Comparison of ENCODE assay signal across 8 cellular contexts in the genomic region with DNA sequence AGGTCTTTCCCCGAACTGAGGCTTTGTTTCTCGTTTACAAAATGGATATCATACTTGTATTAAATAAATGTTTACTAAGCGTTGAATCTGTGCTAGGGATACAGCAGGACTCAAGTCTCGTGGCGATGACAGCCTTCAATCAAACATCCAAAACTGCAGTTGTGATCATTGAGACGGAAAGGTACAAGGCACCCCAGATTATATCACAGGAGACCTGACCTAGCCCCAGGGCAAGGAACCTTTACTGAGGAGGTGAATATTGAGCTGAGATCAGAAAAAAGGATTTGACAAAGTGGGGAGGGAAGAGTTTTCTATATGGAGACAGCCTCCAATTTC. TPM values are rescaled to one million over a fixed set of nuclear protein-coding genes. Genes with fewer than 3 reads are reported as not detected.
A peak's percentile ranks its signal among the peaks of the same experiment; 100 is the strongest.
DNase-seq lines count a peak whose midpoint lies in the region; ATAC-seq, FAIRE-seq and TF ChIP-seq lines count a peak whose summit lies in the region.

No MANE protein-coding gene starts in this region.

- CTCF ChIA-PET in A673 (lab: Charles Lee), result no interaction called here

- ATAC-seq in mucosa of descending colon, result peak; percentile 24

- peak overlapping the region; percentile 77 for H3K4me3 ChIP-seq in A673 (ENCODE audit: low read depth, low read length, poor library complexity, severe bottlenecking)
- peak overlapping the region; percentile 85 for H3K4me3 ChIP-seq in HUES6 (ENCODE audit: low read depth, low read length)
- peak overlapping the region; percentile 78 to 84 for H3K4me3 ChIP-seq in cardiac fibroblast (replicated peaks in 1 of 2; ENCODE audit: low read depth in 2 of 2, low read length in 2 of 2)
- peak overlapping the region; percentile 59 for H3K4me3 ChIP-seq in mucosa of descending colon

- no peak for FAIRE-seq in GM12891 (lab: Jason Lieb, UNC)

- H3K4me1 ChIP-seq in A673 (ENCODE audit: insufficient read depth, low read length, poor library complexity, severe bottlenecking) (peaks cover 4% of the 10 kb centered on the region), HUES6 (ENCODE audit: control insufficient read depth, insufficient read depth, low read length) (peaks cover 6% of the 10 kb centered on the region), mucosa of descending colon (ENCODE audit: low read depth) (peaks cover 18% of the 10 kb centered on the region)

- POLR2A ChIA-PET in A673 (lab: Charles Lee; ENCODE audit: low non-redundant PET), result interaction anchor here (0.6 kb wide), 1 partner anchor 22 kb away, joined by 4 read pairs; no protein-coding TSS in a partner anchor

- no peak for TF ChIP-seq POLR2A in GM12891 (IDR thresholded peaks at IDR 0.05; ENCODE audit: low read depth, low read length)

- H3K27ac ChIP-seq in A673 (ENCODE audit: low read depth, low read length, poor library complexity, severe bottlenecking) (peak overlapping the region; percentile 77), HUES6 (ENCODE audit: low read depth, low read length) (peak overlapping the region; percentile 68)

- no peak for TF ChIP-seq CTCF in A673 (conservative IDR thresholded peaks at IDR 0.05; ENCODE audit: low read depth, low read length)
- TF ChIP-seq CTCF in cardiac fibroblast (IDR thresholded peaks at IDR 0.05; ENCODE audit: low read depth, low read length), result no peak
- TF ChIP-seq CTCF in mucosa of descending colon (IDR thresholded peaks at IDR 0.05), result no peak

- H3K27me3 ChIP-seq in A673 (replicated peaks; ENCODE audit: insufficient read depth, low read depth, low read length, poor library complexity) (no peaks in the 10 kb centered on the region), HUES6 (ENCODE audit: control insufficient read depth, insufficient read depth, low read length) (no peaks in the 10 kb centered on the region)

- H3K9me3 ChIP-seq in A673 (ENCODE audit: low read depth, low read length, poor library complexity, severe bottlenecking), result no peaks in the 10 kb centered on the region
- no peaks in the 10 kb centered on the region for H3K9me3 ChIP-seq in HUES6 (ENCODE audit: control insufficient read depth, insufficient read depth, low read depth, low read length)
- no peaks in the 10 kb centered on the region for H3K9me3 ChIP-seq in mucosa of descending colon

- no TSS peak for BruUV-seq in A673 (replicated peaks; lab: Mats Ljungman, UMichigan)

- peak overlapping the region; percentile 85 for H3K9ac ChIP-seq in HUES6 (ENCODE audit: low read length)

- intact Hi-C loops in A673 (cut with micrococcal nuclease; ENCODE audit: unreplicated experiment) (no loop called here), mucosa of descending colon (cut with DNase I, micrococcal nuclease) (no loop called here), head of caudate nucleus (cut with DNase I) (no loop called here)

- H3K36me3 ChIP-seq in A673 (ENCODE audit: insufficient read depth, low read length, poor library complexity, severe bottlenecking) (peaks cover 20% of the 10 kb centered on the region), HUES6 (ENCODE audit: control insufficient read depth, insufficient read depth, low read length) (peaks cover 23% of the 10 kb centered on the region), mucosa of descending colon (ENCODE audit: low read depth) (no peaks in the 10 kb centered on the region)

- DNase-seq in A673 (ENCODE audit: low spot score), result no peak
- no peak for DNase-seq in cardiac fibroblast (ENCODE audit: low read depth in 2 of 2)
- DNase-seq in mucosa of descending colon, result no peak
- DNase-seq in GM12891 (ENCODE audit: insufficient read length, low spot score), result no peak
- DNase-seq in SIG-M5 treated with dmso at 0.1 percent for 504 hours (lab: John Stamatoyannopoulos, UW; ENCODE audit: unreplicated experiment), result no peak
- no peak for DNase-seq in head of caudate nucleus
- DNase-seq in NCI-H69 (lab: John Stamatoyannopoulos, UW), result no peak

TF ChIP-seq in GM12891, 5 proteins besides CTCF, POLR2A, EP300 and RAD21:
- no peak for TF ChIP-seq POLR2AphosphoS5 (IDR thresholded peaks at IDR 0.05; ENCODE audit: low read depth, low read length)
- no peak for TF ChIP-seq SPI1 (IDR thresholded peaks at IDR 0.05; ENCODE audit: low read depth, low read length)
- TF ChIP-seq POU2F2 (IDR thresholded peaks at IDR 0.05; ENCODE audit: low read depth, low read length), result no peak
- TF ChIP-seq TAF1 (IDR thresholded peaks at IDR 0.05; ENCODE audit: low read depth, low read length), result no peak
- TF ChIP-seq PAX5 (IDR thresholded peaks at IDR 0.05; ENCODE audit: insufficient read depth, low read length, severe bottlenecking), result no peak

RNA-seq across cellular contexts. Expression of a gene that starts 0.5 kb away (rescaled TPM):
- 32.3 and 33.6 TPM in 2 replicates for total RNA-seq in A673 (2021)
- total RNA-seq in mucosa of descending colon, result 10 to 100 TPM; 19.5 to 24.8 (median 22.6) TPM
- 18.5 TPM for polyA plus RNA-seq in GM12891 (2012; ENCODE audit: low read depth, missing spikeins)
